ENCODE assay signal across 1 cellular context in the genomic region with DNA sequence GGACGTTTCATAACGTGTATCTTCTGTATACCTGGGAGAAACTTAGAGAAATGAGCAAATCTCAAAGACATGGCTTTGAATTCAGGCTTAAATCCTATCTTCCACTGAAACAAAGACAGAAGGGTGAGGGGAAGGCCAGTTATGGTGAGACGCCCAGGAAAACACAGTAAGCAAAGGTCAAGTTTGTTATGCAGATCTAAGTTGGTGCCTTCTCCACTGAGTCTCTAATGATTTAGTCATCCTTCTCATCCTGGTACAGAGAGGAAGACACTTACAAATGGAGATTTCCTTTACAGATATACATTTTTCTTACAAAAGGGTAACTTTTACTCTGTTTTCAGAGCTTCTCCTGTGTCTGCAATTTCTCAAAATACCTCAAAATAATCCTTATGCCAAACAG.
TF ChIP-seq lines count a peak whose summit lies in the region.

No MANE protein-coding gene starts in this region.

TF ChIP-seq in GM23338, 12 proteins besides CTCF, POLR2A, EP300 and RAD21 (continued from another document):
- TF ChIP-seq, protein P1, sequence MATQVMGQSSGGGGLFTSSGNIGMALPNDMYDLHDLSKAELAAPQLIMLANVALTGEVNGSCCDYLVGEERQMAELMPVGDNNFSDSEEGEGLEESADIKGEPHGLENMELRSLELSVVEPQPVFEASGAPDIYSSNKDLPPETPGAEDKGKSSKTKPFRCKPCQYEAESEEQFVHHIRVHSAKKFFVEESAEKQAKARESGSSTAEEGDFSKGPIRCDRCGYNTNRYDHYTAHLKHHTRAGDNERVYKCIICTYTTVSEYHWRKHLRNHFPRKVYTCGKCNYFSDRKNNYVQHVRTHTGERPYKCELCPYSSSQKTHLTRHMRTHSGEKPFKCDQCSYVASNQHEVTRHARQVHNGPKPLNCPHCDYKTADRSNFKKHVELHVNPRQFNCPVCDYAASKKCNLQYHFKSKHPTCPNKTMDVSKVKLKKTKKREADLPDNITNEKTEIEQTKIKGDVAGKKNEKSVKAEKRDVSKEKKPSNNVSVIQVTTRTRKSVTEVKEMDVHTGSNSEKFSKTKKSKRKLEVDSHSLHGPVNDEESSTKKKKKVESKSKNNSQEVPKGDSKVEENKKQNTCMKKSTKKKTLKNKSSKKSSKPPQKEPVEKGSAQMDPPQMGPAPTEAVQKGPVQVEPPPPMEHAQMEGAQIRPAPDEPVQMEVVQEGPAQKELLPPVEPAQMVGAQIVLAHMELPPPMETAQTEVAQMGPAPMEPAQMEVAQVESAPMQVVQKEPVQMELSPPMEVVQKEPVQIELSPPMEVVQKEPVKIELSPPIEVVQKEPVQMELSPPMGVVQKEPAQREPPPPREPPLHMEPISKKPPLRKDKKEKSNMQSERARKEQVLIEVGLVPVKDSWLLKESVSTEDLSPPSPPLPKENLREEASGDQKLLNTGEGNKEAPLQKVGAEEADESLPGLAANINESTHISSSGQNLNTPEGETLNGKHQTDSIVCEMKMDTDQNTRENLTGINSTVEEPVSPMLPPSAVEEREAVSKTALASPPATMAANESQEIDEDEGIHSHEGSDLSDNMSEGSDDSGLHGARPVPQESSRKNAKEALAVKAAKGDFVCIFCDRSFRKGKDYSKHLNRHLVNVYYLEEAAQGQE (IDR thresholded peaks at IDR 0.05; ENCODE audit: unreplicated experiment), result no peak
